14 cellular contexts compared by ENCODE assay signal in genomic region chr13:27923794-27924528, GRCh38. TPM values are rescaled to one million over a fixed set of nuclear protein-coding genes. Genes with fewer than 3 reads are reported as not detected.
DNase-seq lines count a peak whose midpoint lies in the region; ATAC-seq and TF ChIP-seq lines count a peak whose summit lies in the region.
"Had no signal": no experiment of that assay in that cellular context is flagged by ENCODE, and none has a peak within 500 bp of the region (broad histone marks: within the 10 kb centered on the region; RNA-seq: fewer than 3 reads in every experiment).

No MANE protein-coding gene starts in this region.

- no peak for TF ChIP-seq POLR2A in right lobe of liver (IDR thresholded peaks at IDR 0.05)

- intact Hi-C loops in naive thymus-derived CD4-positive, alpha-beta T cell (cut with micrococcal nuclease): loop anchor here in 1 of 2 donors (2.0 kb wide), 2 partner anchors 45 to 53 kb away; partner anchors contain the start of gene CDX2
- intact Hi-C loops in right lobe of liver (cut with DNase I): no loop called here

- no peaks in the 10 kb centered on the region for H3K36me3 ChIP-seq in naive thymus-derived CD4-positive, alpha-beta T cell (ENCODE audit: control insufficient read depth in 2 of 3, insufficient read depth in 3 of 3, low read length in 3 of 3)
- no peaks in the 10 kb centered on the region for H3K36me3 ChIP-seq in right lobe of liver
- H3K36me3 ChIP-seq: tibial nerve had no signal

- peak; percentile 24 for ATAC-seq in GM19463 (IDR thresholded peaks at IDR 0.05; ENCODE audit: unreplicated experiment)
- ATAC-seq in naive thymus-derived CD4-positive, alpha-beta T cell: no peak
- no peak for ATAC-seq in GM18502 (IDR thresholded peaks at IDR 0.05; ENCODE audit: poor library complexity, unreplicated experiment)
- ATAC-seq in right lobe of liver: no peak
- ATAC-seq: left ventricle myocardium superior, Right ventricle myocardium inferior had no signal

- DNase-seq in DMS53 (lab: John Stamatoyannopoulos, UW) (peak; percentile 78), NCI-H146 (lab: John Stamatoyannopoulos, UW) (no peak), right lobe of liver (no peak), KBM-7 (no peak)
- peak; percentile 14 for DNase-seq in activated naive CD8-positive, alpha-beta T cell treated with anti-CD3 and anti-CD28 coated beads for 36 hours
- DNase-seq in naive thymus-derived CD4-positive, alpha-beta T cell: peak in 1 of 9 donors; percentile 25
- DNase-seq: caudate nucleus, left ventricle myocardium superior, NCI-H187 had no signal

- POLR2A ChIA-PET in naive thymus-derived CD4-positive, alpha-beta T cell (lab: Charles Lee): interaction anchor here (0.6 kb wide), 1 partner anchor 684 kb away, joined by 4 read pairs; no protein-coding TSS in a partner anchor

- peak overlapping the region; percentile 53 for H3K4me3 Mint-ChIP-seq in activated naive CD8-positive, alpha-beta T cell treated with anti-CD3 and anti-CD28 coated beads for 36 hours
- H3K4me3 Mint-ChIP-seq in naive thymus-derived CD4-positive, alpha-beta T cell: peak overlapping the region in 6 of 10 donors; percentile 9 to 61 (median 40)

- H3K4me3 ChIP-seq in naive thymus-derived CD4-positive, alpha-beta T cell (ENCODE audit: low read length): no peak overlapping the region
- H3K4me3 ChIP-seq in right lobe of liver: no peak overlapping the region
- H3K4me3 ChIP-seq: tibial nerve had no signal

- no peak overlapping the region for H3K27ac ChIP-seq in naive thymus-derived CD4-positive, alpha-beta T cell (ENCODE audit: low read depth, low read length)
- H3K27ac ChIP-seq in right lobe of liver: no peak overlapping the region
- H3K27ac ChIP-seq: KMS-11, tibial nerve had no signal

- H3K27me3 Mint-ChIP-seq in activated naive CD8-positive, alpha-beta T cell treated with anti-CD3 and anti-CD28 coated beads for 36 hours: peaks cover 93% of the 10 kb centered on the region
- H3K27me3 Mint-ChIP-seq in naive thymus-derived CD4-positive, alpha-beta T cell: peaks cover 71 to 87% (median 78%) of the 10 kb centered on the region in 5 donors

- H3K9me3 Mint-ChIP-seq in activated naive CD8-positive, alpha-beta T cell treated with anti-CD3 and anti-CD28 coated beads for 36 hours: no peaks in the 10 kb centered on the region
- peaks cover 0 to 3% (median 0%) of the 10 kb centered on the region in 11 donors for H3K9me3 Mint-ChIP-seq in naive thymus-derived CD4-positive, alpha-beta T cell

- CTCF ChIA-PET in naive thymus-derived CD4-positive, alpha-beta T cell (lab: Charles Lee): no interaction called here

- no peaks in the 10 kb centered on the region for H3K9me3 ChIP-seq in naive thymus-derived CD4-positive, alpha-beta T cell (ENCODE audit: control insufficient read depth in 2 of 3, low read length in 3 of 3)
- H3K9me3 ChIP-seq in right lobe of liver: no peaks in the 10 kb centered on the region
- H3K9me3 ChIP-seq: tibial nerve had no signal

- H3K27me3 ChIP-seq in naive thymus-derived CD4-positive, alpha-beta T cell (ENCODE audit: control insufficient read depth in 2 of 2, insufficient read depth in 2 of 2, low read length in 2 of 2): peaks cover 0 to 13% of the 10 kb centered on the region in 2 donors
- peaks cover 43 to 56% of the 10 kb centered on the region in 2 donors for H3K27me3 ChIP-seq in right lobe of liver

- TF ChIP-seq CTCF in right lobe of liver (IDR thresholded peaks at IDR 0.05): no peak

- H3K27ac Mint-ChIP-seq in activated naive CD8-positive, alpha-beta T cell treated with anti-CD3 and anti-CD28 coated beads for 36 hours: no peak overlapping the region
- peak overlapping the region in 1 of 9 donors; percentile 74 for H3K27ac Mint-ChIP-seq in naive thymus-derived CD4-positive, alpha-beta T cell

- no peaks in the 10 kb centered on the region for H3K36me3 Mint-ChIP-seq in activated naive CD8-positive, alpha-beta T cell treated with anti-CD3 and anti-CD28 coated beads for 36 hours
- H3K36me3 Mint-ChIP-seq in naive thymus-derived CD4-positive, alpha-beta T cell: peaks cover 0 to 5% (median 0%) of the 10 kb centered on the region in 5 donors

- in situ Hi-C loops in KBM-7 (cut with MboI; ENCODE audit: low pct_unique_long_range_greater_than_20kb, low sequenced_read_pairs): no loop called here

- H3K4me1 ChIP-seq in naive thymus-derived CD4-positive, alpha-beta T cell (ENCODE audit: control insufficient read depth in 2 of 2, insufficient read depth in 2 of 2, low read length in 2 of 2): peaks cover 0 to 10% of the 10 kb centered on the region in 2 donors
- H3K4me1 ChIP-seq in right lobe of liver: peaks cover 0 to 19% (median 2%) of the 10 kb centered on the region in 4 donors

- H3K4me1 Mint-ChIP-seq in activated naive CD8-positive, alpha-beta T cell treated with anti-CD3 and anti-CD28 coated beads for 36 hours: peaks cover 42% of the 10 kb centered on the region
- H3K4me1 Mint-ChIP-seq in naive thymus-derived CD4-positive, alpha-beta T cell: peaks cover 12 to 54% (median 42%) of the 10 kb centered on the region in 7 donors

- 23% methylated on average over 10 of the region's 48 CpGs for WGBS in right lobe of liver (ENCODE audit: insufficient coverage, low coverage, low lambda C conversion rate, missing lambda C conversion rate)

RNA-seq across cellular contexts. Expression of gene PDX1, which starts 4.2 kb away (rescaled TPM):
- not detected for total RNA-seq in activated naive CD8-positive, alpha-beta T cell treated with anti-CD3 and anti-CD28 coated beads for 36 hours
- total RNA-seq in naive thymus-derived CD4-positive, alpha-beta T cell: not detected
- not detected for polyA plus RNA-seq in naive thymus-derived CD4-positive, alpha-beta T cell
- under 1 TPM in 4 of 6 experiments, not detected in 2; 0.06 to 0.66 (median 0.21) TPM for total RNA-seq in right lobe of liver
- total RNA-seq: left ventricle myocardium superior, Right ventricle myocardium inferior had no signal

RNA-seq across cellular contexts. Expression of gene CDX2, which starts 45.2 kb away (rescaled TPM):
- total RNA-seq in activated naive CD8-positive, alpha-beta T cell treated with anti-CD3 and anti-CD28 coated beads for 36 hours: not detected
- not detected for total RNA-seq in naive thymus-derived CD4-positive, alpha-beta T cell
- polyA plus RNA-seq in naive thymus-derived CD4-positive, alpha-beta T cell: not detected
- total RNA-seq in right lobe of liver: not detected
- total RNA-seq: left ventricle myocardium superior, Right ventricle myocardium inferior, tibial nerve had no signal

Comparison
In these comparisons a context has a peak if more than half of its experiments do, and no peak if none do; other contexts are left out.
1. DNase-seq: peak in DMS53 (single experiment) and activated naive CD8-positive, alpha-beta T cell treated with anti-CD3 and anti-CD28 coated beads for 36 hours (single experiment); none in NCI-H146 (single experiment), right lobe of liver (0 of 3) and KBM-7 (single experiment).